8 cellular contexts compared by ENCODE assay signal in the genomic region with DNA sequence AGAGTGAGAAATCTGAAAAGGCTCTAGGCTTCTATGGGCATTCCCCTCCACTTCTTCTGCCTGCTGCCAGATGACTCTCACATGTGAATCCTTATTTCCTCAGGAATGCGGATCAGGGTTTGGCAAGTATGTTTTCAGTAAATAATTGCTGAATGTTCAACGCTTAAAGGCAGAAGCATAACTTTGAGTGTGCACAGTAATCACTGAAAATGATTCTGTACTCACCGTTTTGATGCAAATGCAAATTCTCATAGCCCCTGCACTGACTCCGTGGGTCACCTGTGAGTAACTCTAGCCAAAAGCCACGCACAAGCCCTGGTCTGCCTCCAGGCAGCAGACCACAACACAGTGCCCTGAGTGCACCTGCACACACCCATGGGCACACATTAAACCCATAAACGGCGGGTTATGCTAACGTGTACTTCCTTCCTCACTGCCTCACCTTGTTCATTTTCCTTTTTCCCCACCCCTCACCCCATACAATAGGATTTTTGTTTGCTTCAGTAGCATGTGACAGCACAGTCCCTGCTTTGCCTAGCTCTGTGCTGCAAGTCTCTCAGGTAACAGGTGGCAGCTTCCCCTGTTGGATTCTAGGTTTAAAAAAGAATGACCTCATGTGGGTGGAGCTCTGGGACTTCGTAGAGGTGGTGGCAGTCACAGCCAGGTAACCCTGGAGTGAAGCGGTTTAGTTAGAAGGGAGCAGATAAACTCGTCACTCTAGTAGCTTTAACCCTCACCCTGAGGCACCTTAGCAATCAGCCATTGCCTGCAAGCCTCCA. TPM values are rescaled to one million over a fixed set of nuclear protein-coding genes. Genes with fewer than 3 reads are reported as not detected.
A peak's percentile ranks its signal among the peaks of the same experiment; 100 is the strongest.
DNase-seq lines count a peak whose midpoint lies in the region; ATAC-seq and TF ChIP-seq lines count a peak whose summit lies in the region.

Gene ARHGEF38, plus strand, starts transcription at position 653 of the 779 bp plus-strand sequence. CDS start 146 bp downstream, outside the sequence.

- no peak within 1 kb of the TSS for H3K9ac ChIP-seq in SK-N-SH

- peaks cover 8% of the 10 kb centered on the region for H3F3A ChIP-seq in SK-N-SH (replicated peaks; ENCODE audit: insufficient read depth)

- DNase-seq in SK-N-SH (no peak), RPMI8226 (peak; percentile 69), iris pigment epithelial cell (ENCODE audit: low read depth) (peak; percentile 45), upper lobe of left lung (peak in 1 of 2 donors; percentile 80)
- DNase-seq in activated naive CD4-positive, alpha-beta T cell treated with anti-CD3 and anti-CD28 coated beads, Interleukin-2, amount 50 U/mL, for 16 hours = no peak

- POLR2A ChIA-PET in SK-N-SH (lab: Yijun Ruan, JAX) = no interaction called here

- TF ChIP-seq CTCF in SK-N-SH (IDR thresholded peaks at IDR 0.05) = no peak
- no peak for TF ChIP-seq CTCF in upper lobe of left lung (IDR thresholded peaks at IDR 0.05)

- H3K27me3 ChIP-seq in SK-N-SH (ENCODE audit: insufficient read depth) (no peaks in the 10 kb centered on the region), upper lobe of left lung (no peaks in the 10 kb centered on the region)

- H3K4me1 ChIP-seq in SK-N-SH (ENCODE audit: control insufficient read depth in 1 of 2, insufficient read depth in 2 of 2, low read depth in 1 of 2, low read length in 1 of 2) (no peaks in the 10 kb centered on the region; a peak in 2 of 4 replicates), upper lobe of left lung (peaks cover 0 to 5% (median 0%) of the 10 kb centered on the region in 4 donors)

- H3K4me2 ChIP-seq in SK-N-SH = no peak within 1 kb of the TSS

- no peaks in the 10 kb centered on the region for H3K9me2 ChIP-seq in SK-N-SH

- no peaks in the 10 kb centered on the region for H3K79me2 ChIP-seq in SK-N-SH (ENCODE audit: insufficient read depth)

- no peak within 1 kb of the TSS for H2AFZ ChIP-seq in SK-N-SH (ENCODE audit: low read depth)

- H3K27ac ChIP-seq in SK-N-SH (ENCODE audit: low read depth in 2 of 2, low read length in 1 of 2) (no peak within 1 kb of the TSS), upper lobe of left lung (peak within 1 kb of the TSS; percentile 37 to 86 (median 78))

- TF ChIP-seq EP300 in SK-N-SH (IDR thresholded peaks at IDR 0.05; ENCODE audit: borderline replicate concordance in 1 of 2, low read depth in 1 of 2, low read length in 1 of 2) (no peak), upper lobe of left lung (IDR thresholded peaks at IDR 0.05) (no peak)

- H3K4me3 ChIP-seq in SK-N-SH (ENCODE audit: low read depth in 2 of 2, low read length in 1 of 2) (no peak within 1 kb of the TSS), upper lobe of left lung (peak within 1 kb of the TSS in 3 of 4 donors; percentile 31 to 39 (median 38))

- peak in 2 of 4 donors; percentile 43 to 90 for TF ChIP-seq POLR2A in upper lobe of left lung (IDR thresholded peaks at IDR 0.05)

- no peaks in the 10 kb centered on the region for H3K9me3 ChIP-seq in SK-N-SH
- no peaks in the 10 kb centered on the region for H3K9me3 ChIP-seq in upper lobe of left lung

- ATAC-seq in SK-N-SH treated with all-trans-retinoic acid at 6 μM for 48 hours (peak; percentile 72), upper lobe of left lung (ENCODE audit: low FRiP score in 2 of 2) (peak; percentile 78 to 95), GM19023 (IDR thresholded peaks at IDR 0.05; ENCODE audit: unreplicated experiment) (no peak), HG02642 (IDR thresholded peaks at IDR 0.05; ENCODE audit: poor library complexity, unreplicated experiment) (no peak)

- H3K36me3 ChIP-seq in SK-N-SH (replicated peaks in 1 of 2; ENCODE audit: control insufficient read depth in 1 of 2, insufficient read depth in 2 of 2, low read length in 1 of 2) = no peaks in the 10 kb centered on the region
- no peaks in the 10 kb centered on the region for H3K36me3 ChIP-seq in upper lobe of left lung

- no peaks in the 10 kb centered on the region for H4K20me1 ChIP-seq in SK-N-SH (ENCODE audit: insufficient read depth)

- 69% methylated on average over 11 of the region's 11 CpGs for WGBS in SK-N-SH (ENCODE audit: low lambda C conversion rate)
- 34 to 43% methylated on average over 11 of the region's 11 CpGs for WGBS in upper lobe of left lung, 2 donors

- CTCF ChIA-PET in SK-N-SH (lab: Yijun Ruan, JAX) = no interaction called here

- TF ChIP-seq RAD21 in SK-N-SH (IDR thresholded peaks at IDR 0.05; ENCODE audit: low read length) = no peak

TF ChIP-seq in SK-N-SH treated with all-trans-retinoic acid at 6 μM for 48 hours, 23 proteins besides CTCF, POLR2A, EP300 and RAD21 (continues in another document):
- TF ChIP-seq, protein P1, sequence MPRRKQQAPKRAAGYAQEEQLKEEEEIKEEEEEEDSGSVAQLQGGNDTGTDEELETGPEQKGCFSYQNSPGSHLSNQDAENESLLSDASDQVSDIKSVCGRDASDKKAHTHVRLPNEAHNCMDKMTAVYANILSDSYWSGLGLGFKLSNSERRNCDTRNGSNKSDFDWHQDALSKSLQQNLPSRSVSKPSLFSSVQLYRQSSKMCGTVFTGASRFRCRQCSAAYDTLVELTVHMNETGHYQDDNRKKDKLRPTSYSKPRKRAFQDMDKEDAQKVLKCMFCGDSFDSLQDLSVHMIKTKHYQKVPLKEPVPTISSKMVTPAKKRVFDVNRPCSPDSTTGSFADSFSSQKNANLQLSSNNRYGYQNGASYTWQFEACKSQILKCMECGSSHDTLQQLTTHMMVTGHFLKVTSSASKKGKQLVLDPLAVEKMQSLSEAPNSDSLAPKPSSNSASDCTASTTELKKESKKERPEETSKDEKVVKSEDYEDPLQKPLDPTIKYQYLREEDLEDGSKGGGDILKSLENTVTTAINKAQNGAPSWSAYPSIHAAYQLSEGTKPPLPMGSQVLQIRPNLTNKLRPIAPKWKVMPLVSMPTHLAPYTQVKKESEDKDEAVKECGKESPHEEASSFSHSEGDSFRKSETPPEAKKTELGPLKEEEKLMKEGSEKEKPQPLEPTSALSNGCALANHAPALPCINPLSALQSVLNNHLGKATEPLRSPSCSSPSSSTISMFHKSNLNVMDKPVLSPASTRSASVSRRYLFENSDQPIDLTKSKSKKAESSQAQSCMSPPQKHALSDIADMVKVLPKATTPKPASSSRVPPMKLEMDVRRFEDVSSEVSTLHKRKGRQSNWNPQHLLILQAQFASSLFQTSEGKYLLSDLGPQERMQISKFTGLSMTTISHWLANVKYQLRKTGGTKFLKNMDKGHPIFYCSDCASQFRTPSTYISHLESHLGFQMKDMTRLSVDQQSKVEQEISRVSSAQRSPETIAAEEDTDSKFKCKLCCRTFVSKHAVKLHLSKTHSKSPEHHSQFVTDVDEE (CRISPR knock-in tag; IDR thresholded peaks at IDR 0.05) = no peak
- TF ChIP-seq ZFP3 (CRISPR knock-in tag; IDR thresholded peaks at IDR 0.05) = no peak
- no peak for TF ChIP-seq CSRNP3 (CRISPR knock-in tag; IDR thresholded peaks at IDR 0.05)

TF ChIP-seq in SK-N-SH, 30 proteins besides CTCF, POLR2A, EP300 and RAD21:
- TF ChIP-seq, protein P2, sequence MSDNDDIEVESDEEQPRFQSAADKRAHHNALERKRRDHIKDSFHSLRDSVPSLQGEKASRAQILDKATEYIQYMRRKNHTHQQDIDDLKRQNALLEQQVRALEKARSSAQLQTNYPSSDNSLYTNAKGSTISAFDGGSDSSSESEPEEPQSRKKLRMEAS (IDR thresholded peaks at IDR 0.05; ENCODE audit: low read depth) = no peak
- TF ChIP-seq TCF12 (IDR thresholded peaks at IDR 0.05) (no peak), GATA2 (CRISPR knock-in tag; IDR thresholded peaks at IDR 0.05) (no peak)

RNA-seq across cellular contexts. Expression of gene ARHGEF38, which starts in this region (rescaled TPM):
- 0.02 TPM in 1 of 2 replicates, not detected in the other for polyA plus RNA-seq in SK-N-SH (2012; rRNA removed)
- polyA plus RNA-seq in SK-N-SH (2012; cell fraction: cytosol; rRNA removed) = 0.01 TPM in 1 of 2 replicates, not detected in the other
- polyA plus RNA-seq in SK-N-SH (2012; cell fraction: nucleus; rRNA removed) = not detected in 2 replicates
- total RNA-seq in upper lobe of left lung = 10 to 100 TPM in 5 of 6 donors, 1 to 10 TPM in 1; 5.9 to 35.4 (median 19.6) TPM

Comparison
In these comparisons a context has a peak if more than half of its experiments do, and no peak if none do; other contexts are left out.
1. ATAC-seq: peak in SK-N-SH treated with all-trans-retinoic acid at 6 μM for 48 hours (single experiment) and upper lobe of left lung (2 of 2); none in GM19023 (single experiment) and HG02642 (single experiment).
2. DNase-seq: peak in RPMI8226 (single experiment) and iris pigment epithelial cell (single experiment); none in SK-N-SH (single experiment) and activated naive CD4-positive, alpha-beta T cell treated with anti-CD3 and anti-CD28 coated beads, Interleukin-2, amount 50 U/mL, for 16 hours (single experiment).
3. H3K27ac ChIP-seq: peak in upper lobe of left lung (4 of 4); none in SK-N-SH (0 of 2).
4. H3K4me3 ChIP-seq: peak in upper lobe of left lung (3 of 4); none in SK-N-SH (0 of 2).